17 cellular contexts compared by ENCODE assay signal in genomic region chr17:945672-946071, GRCh38. TPM values are rescaled to one million over a fixed set of nuclear protein-coding genes. Genes with fewer than 3 reads are reported as not detected.
DNase-seq lines count a peak whose midpoint lies in the region; FAIRE-seq and TF ChIP-seq lines count a peak whose summit lies in the region.
"Had no signal": no experiment of that assay in that cellular context is flagged by ENCODE, and none has a peak within 500 bp of the region (broad histone marks: within the 10 kb centered on the region; RNA-seq: fewer than 3 reads in every experiment).

No MANE protein-coding gene starts in this region.

- H3K4me1 Mint-ChIP-seq in astrocyte (ENCODE audit: low read depth, unreplicated experiment): peaks cover 26% of the 10 kb centered on the region
- H3K4me1 Mint-ChIP-seq in type B pancreatic cell (ENCODE audit: unreplicated experiment): peaks cover 26% of the 10 kb centered on the region

- peak overlapping the region; percentile 7 for H3K27ac Mint-ChIP-seq in astrocyte (ENCODE audit: unreplicated experiment)
- H3K27ac Mint-ChIP-seq in type B pancreatic cell: peak overlapping the region; percentile 62

- H3K9me3 Mint-ChIP-seq in astrocyte (ENCODE audit: unreplicated experiment) (no peaks in the 10 kb centered on the region), type B pancreatic cell (no peaks in the 10 kb centered on the region)

- H3K4me2 ChIP-seq in astrocyte (ENCODE audit: low read length): no peak overlapping the region
- H3K4me2 ChIP-seq: PC-9 had no signal

- H3K27me3 Mint-ChIP-seq in astrocyte (ENCODE audit: low read depth, unreplicated experiment) (no peaks in the 10 kb centered on the region), type B pancreatic cell (no peaks in the 10 kb centered on the region)

- no peak for FAIRE-seq in astrocyte (lab: Jason Lieb, UNC)
- FAIRE-seq: K562 had no signal

- peaks cover 6% of the 10 kb centered on the region; the same call in 1 of the 2 replicates for H3K4me1 ChIP-seq in HEK293 (ENCODE audit: control insufficient read depth, insufficient read depth, low read length)
- H3K4me1 ChIP-seq in astrocyte (ENCODE audit: insufficient read depth, low read length): peaks cover 11% of the 10 kb centered on the region
- H3K4me1 ChIP-seq in mesodermal cell (ENCODE audit: control insufficient read depth, insufficient read depth, low read length, poor library complexity, severe bottlenecking): peaks cover 21% of the 10 kb centered on the region
- H3K4me1 ChIP-seq: BE2C had no signal

- 79 to 83% methylated on average over 1 to 2 of the region's 3 CpGs for WGBS in mesodermal cell (ENCODE audit: insufficient coverage in 2 of 2), 2 experiments

- TF ChIP-seq CTCF in HEK293 (tag by site-specific recombination; IDR thresholded peaks at IDR 0.05): no peak
- TF ChIP-seq CTCF in astrocyte (IDR thresholded peaks at IDR 0.05; ENCODE audit: insufficient read depth, low read depth, low read length): no peak
- no peak for TF ChIP-seq CTCF in type B pancreatic cell (conservative IDR thresholded peaks at IDR 0.05)

- H3K27me3 ChIP-seq in astrocyte (ENCODE audit: insufficient read depth, low read length): no peaks in the 10 kb centered on the region

- peaks cover 35% of the 10 kb centered on the region for H4K20me1 ChIP-seq in astrocyte (ENCODE audit: insufficient read depth, low read length)

- H3K27ac ChIP-seq in HEK293 (ENCODE audit: extremely low read depth, low read depth, low read length) (no peak overlapping the region), astrocyte (ENCODE audit: low read depth, low read length) (no peak overlapping the region), mesodermal cell (ENCODE audit: low read depth, low read length, severe bottlenecking) (peak overlapping the region; percentile 57)
- H3K27ac ChIP-seq: PC-9, SK-N-MC had no signal

- H3K36me3 Mint-ChIP-seq in astrocyte (ENCODE audit: low read depth, unreplicated experiment) (peaks cover 8% of the 10 kb centered on the region), type B pancreatic cell (peaks cover 6% of the 10 kb centered on the region)

- DNase-seq in astrocyte (ENCODE audit: low read depth): no peak
- no peak for DNase-seq in type B pancreatic cell (ENCODE audit: extremely low spot score, unreplicated experiment)
- no peak for DNase-seq in NCI-H1436 (lab: John Stamatoyannopoulos, UW)
- no peak for DNase-seq in NOMO-1 treated with DMSO at 0.1 percent for 48 hours (lab: John Stamatoyannopoulos, UW; ENCODE audit: unreplicated experiment)
- no peak for DNase-seq in NCI-H226
- DNase-seq: BE2C, DMS153, EL, HCEC 1CT, NCI-H146, NCI-H2081 treated with DMSO at 0.1 percent for 48 hours, NCI-H345, PC-9 had no signal

- no peak overlapping the region for H2AFZ ChIP-seq in astrocyte (ENCODE audit: low read depth, low read length)
- H2AFZ ChIP-seq: PC-9 had no signal

- H3K36me3 ChIP-seq in HEK293 (ENCODE audit: control insufficient read depth in 2 of 2, insufficient read depth in 1 of 2, low read length in 2 of 2) (no peaks in the 10 kb centered on the region), astrocyte (ENCODE audit: insufficient read depth, low read length) (peaks cover 3% of the 10 kb centered on the region), mesodermal cell (ENCODE audit: control insufficient read depth, insufficient read depth, low read length) (peaks cover 23% of the 10 kb centered on the region)
- H3K36me3 ChIP-seq: BE2C had no signal

- H3K4me3 ChIP-seq in HEK293 (ENCODE audit: low read depth, low read length): no peak overlapping the region
- H3K4me3 ChIP-seq in astrocyte (ENCODE audit: insufficient read depth, low read depth, low read length): no peak overlapping the region
- H3K4me3 ChIP-seq in mesodermal cell (ENCODE audit: extremely low read depth, insufficient read depth, low read length, poor library complexity, severe bottlenecking): no peak overlapping the region
- H3K4me3 ChIP-seq: K562, PC-9, SK-N-MC had no signal

- H3K79me2 ChIP-seq in astrocyte (ENCODE audit: insufficient read depth, low read length): peaks cover 46% of the 10 kb centered on the region

- CTCF ChIA-PET in HEK293 (lab: Yijun Ruan, JAX): interaction anchor here (0.7 kb wide), 1 partner anchor 141 kb away, joined by 3 read pairs; no protein-coding TSS in a partner anchor

- no peak overlapping the region for H3K9ac ChIP-seq in astrocyte (ENCODE audit: low read length)

- POLR2A ChIA-PET in HEK293 (lab: Yijun Ruan, JAX): no interaction called here

- H3K9me3 ChIP-seq in HEK293 (ENCODE audit: control insufficient read depth, insufficient read depth, low read depth, low read length) (no peaks in the 10 kb centered on the region), astrocyte (ENCODE audit: insufficient read depth, low read depth, low read length) (no peaks in the 10 kb centered on the region), mesodermal cell (ENCODE audit: control insufficient read depth, low read length) (no peaks in the 10 kb centered on the region)
- H3K9me3 ChIP-seq: BE2C had no signal

- no peak overlapping the region for H3K4me3 Mint-ChIP-seq in astrocyte (ENCODE audit: unreplicated experiment)
- no peak overlapping the region for H3K4me3 Mint-ChIP-seq in type B pancreatic cell

TF ChIP-seq in HEK293, 187 proteins besides CTCF, POLR2A, EP300 and RAD21:
- TF ChIP-seq TCF7L2 (IDR thresholded peaks at IDR 0.05; ENCODE audit: borderline replicate concordance, low read depth, low read length): no peak
- TF ChIP-seq ZNF10 (tag by site-specific recombination; IDR thresholded peaks at IDR 0.05): 0 out of 2 replicates have a peak, but pooled peaks have one; percentile 11
- no peak for TF ChIP-seq SETDB1 (IDR thresholded peaks at IDR 0.05; ENCODE audit: insufficient read length, low read length)
- no peak for TF ChIP-seq ZNF623 (tag by site-specific recombination; IDR thresholded peaks at IDR 0.05)
- no peak for TF ChIP-seq ZNF398 (tag by site-specific recombination; IDR thresholded peaks at IDR 0.05)
- no peak for TF ChIP-seq ZNF133 (tag by site-specific recombination; IDR thresholded peaks at IDR 0.05)
- no peak for TF ChIP-seq ZNF140 (tag by site-specific recombination; IDR thresholded peaks at IDR 0.05)

RNA-seq across cellular contexts. Expression of gene NXN, which starts 33.9 kb away (rescaled TPM):
- total RNA-seq in astrocyte (104 and 106 TPM in 2 replicates), type B pancreatic cell (ENCODE audit: low replicate concordance) (65.1 and 68.0 TPM in 2 replicates)
- polyA plus RNA-seq in mesodermal cell (2013, experiment 1 of 2): 78.8 TPM
- 76.4 TPM for polyA plus RNA-seq in mesodermal cell (2013, experiment 2 of 2)

RNA-seq across cellular contexts. Expression of gene TIMM22, which starts 51.3 kb away (rescaled TPM):
- total RNA-seq in astrocyte (20.0 and 20.3 TPM in 2 replicates), type B pancreatic cell (ENCODE audit: low replicate concordance) (16.2 and 20.1 TPM in 2 replicates)
- 14.5 TPM for polyA plus RNA-seq in mesodermal cell (2013, experiment 1 of 2)
- polyA plus RNA-seq in mesodermal cell (2013, experiment 2 of 2): 13.0 TPM
